15 cellular contexts compared by ENCODE assay signal in the genomic region with DNA sequence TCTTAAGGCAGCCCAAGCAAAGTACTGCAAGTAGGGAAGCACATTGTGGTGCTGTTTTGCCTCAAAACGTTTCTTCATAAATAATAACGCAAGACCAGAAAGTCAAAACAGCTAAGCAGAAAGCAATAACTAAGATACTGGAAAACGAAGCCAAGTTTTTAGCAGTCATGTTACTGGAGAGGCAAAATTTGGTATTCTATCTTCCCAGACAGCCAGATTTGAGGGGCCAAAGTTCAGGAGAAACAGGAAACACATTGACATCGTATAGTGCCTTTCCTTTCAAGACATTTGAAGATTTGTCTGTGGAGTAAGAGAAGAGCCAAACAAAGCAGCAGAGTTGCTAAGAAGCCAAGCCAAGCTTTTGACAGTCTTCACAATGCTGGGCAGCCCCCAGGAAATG.
"Had no signal": no experiment of that assay in that cellular context is flagged by ENCODE, and none has a peak within 500 bp of the region (broad histone marks: within the 10 kb centered on the region; RNA-seq: fewer than 3 reads in every experiment).

No MANE protein-coding gene starts in this region.

- H3K27ac ChIP-seq: body of pancreas, cardiac muscle cell, gastroesophageal sphincter, heart left ventricle, upper lobe of left lung had no signal

- H3K36me3 ChIP-seq: cardiac muscle cell, gastroesophageal sphincter, heart left ventricle, upper lobe of left lung had no signal

- H3K4me1 ChIP-seq: body of pancreas, gastroesophageal sphincter, heart left ventricle, upper lobe of left lung had no signal

- H3K9me3 ChIP-seq: body of pancreas, gastroesophageal sphincter, heart left ventricle, upper lobe of left lung had no signal

- H3K27me3 ChIP-seq: body of pancreas, cardiac muscle cell, gastroesophageal sphincter, heart left ventricle, upper lobe of left lung had no signal

- H3K4me3 ChIP-seq: body of pancreas, cardiac muscle cell, gastroesophageal sphincter, heart left ventricle, upper lobe of left lung had no signal

- ATAC-seq: activated T-cell treated with anti-CD3 and anti-CD28 coated beads, Interleukin-2, amount 50 U/mL, for 72 hours; body of pancreas; gastroesophageal sphincter; heart left ventricle; stimulated activated naive CD8-positive, alpha-beta T cell treated with anti-CD3 and anti-CD28 coated beads, Interleukin-15, Interleukin-2, amounts not matched to agents 100 U/mL and 50 U/mL, for 24 hours had no signal

- DNase-seq: activated B cell treated with CpG ODN at 0.5 μM for 24 hours; activated CD4-positive, alpha-beta memory T cell treated with anti-CD3 and anti-CD28 coated beads for 36 hours; activated CD4-positive, alpha-beta T cell treated with anti-CD3 and anti-CD28 coated beads for 48 hours; activated effector memory CD4-positive, alpha-beta T cell treated with Interleukin-2 at 50 U/mL for 16 hours; activated naive CD4-positive, alpha-beta T cell treated with anti-CD3 and anti-CD28 coated beads for 36 hours; activated T-cell treated with anti-CD3 and anti-CD28 coated beads, Interleukin-2, amount 50 U/mL, for 72 hours; anterior cingulate cortex; body of pancreas; effector CD8-positive, alpha-beta T cell; heart left ventricle; stimulated activated CD4-positive, alpha-beta T cell treated with anti-CD3 and anti-CD28 coated beads, Interleukin-4, amount 100 ng/mL, for 24 hours; stimulated activated naive CD8-positive, alpha-beta T cell treated with anti-CD3 and anti-CD28 coated beads, Interleukin-15, Interleukin-2, amounts not matched to agents 100 U/mL and 50 U/mL, for 24 hours; upper lobe of left lung had no signal
